In genomic region chr9:94717656-94718225, GRCh38 we compare ENCODE assay signal across 23 cellular contexts. TPM values are rescaled to one million over a fixed set of nuclear protein-coding genes. Genes with fewer than 3 reads are reported as not detected.
DNase-seq lines count a peak whose midpoint lies in the region; ATAC-seq and TF ChIP-seq lines count a peak whose summit lies in the region.
"Had no signal": no experiment of that assay in that cellular context is flagged by ENCODE, and none has a peak within 500 bp of the region (broad histone marks: within the 10 kb centered on the region; RNA-seq: fewer than 3 reads in every experiment).

No MANE protein-coding gene starts in this region.

- peak overlapping the region; percentile 61 for H3K27ac ChIP-seq in foreskin keratinocyte
- H3K27ac ChIP-seq: adrenal gland had no signal

- H3K27me3 Mint-ChIP-seq in activated CD4-positive, alpha-beta memory T cell treated with anti-CD3 and anti-CD28 coated beads, Interleukin-2, amount 10 ng/mL, durations not matched to agents 7 days and 5 days, result peaks cover 20% of the 10 kb centered on the region
- H3K27me3 Mint-ChIP-seq: activated CD4-positive, alpha-beta T cell treated with anti-CD3 and anti-CD28 coated beads, Interleukin-2, amount 10 ng/mL, durations not matched to agents 24 days and 14 days had no signal

- H3K4me3 ChIP-seq in MG63, result no peak overlapping the region
- no peak overlapping the region for H3K4me3 ChIP-seq in cardiac fibroblast (replicated peaks in 1 of 2; ENCODE audit: low read depth in 2 of 2, low read length in 2 of 2)
- H3K4me3 ChIP-seq: adrenal gland had no signal

- no peaks in the 10 kb centered on the region for H3K36me3 ChIP-seq in MG63
- H3K36me3 ChIP-seq: adrenal gland had no signal

- H3K4me1 ChIP-seq in foreskin keratinocyte, result peaks cover 22% of the 10 kb centered on the region
- H3K4me1 ChIP-seq: adrenal gland had no signal

- POLR2A ChIA-PET in activated CD4-positive, alpha-beta memory T cell treated with anti-CD3 and anti-CD28 coated beads, Interleukin-2, amount 10 ng/mL, durations not matched to agents 7 days and 5 days (lab: Charles Lee), result no interaction called here

- ATAC-seq in foreskin keratinocyte, result peak; percentile 74
- ATAC-seq in HG02840 (IDR thresholded peaks at IDR 0.05; ENCODE audit: low FRiP score, unreplicated experiment), result no peak
- no peak for ATAC-seq in GM19328 (IDR thresholded peaks at IDR 0.05; ENCODE audit: unreplicated experiment)
- ATAC-seq: left colon, T-cell had no signal

- CTCF ChIA-PET in activated CD4-positive, alpha-beta memory T cell treated with anti-CD3 and anti-CD28 coated beads, Interleukin-2, amount 10 ng/mL, durations not matched to agents 7 days and 5 days (lab: Charles Lee), result interaction anchor here (0.9 to 1.4 kb wide), 2 partner anchors 9 to 48 kb away, joined by 3 read pairs; partner anchors contain the start of gene AOPEP

- no peaks in the 10 kb centered on the region for H3K9me3 ChIP-seq in MG63
- H3K9me3 ChIP-seq: adrenal gland had no signal

- H3K4me3 Mint-ChIP-seq in activated CD4-positive, alpha-beta memory T cell treated with anti-CD3 and anti-CD28 coated beads, Interleukin-2, amount 10 ng/mL, durations not matched to agents 7 days and 5 days, result no peak overlapping the region
- H3K4me3 Mint-ChIP-seq: activated CD4-positive, alpha-beta T cell treated with anti-CD3 and anti-CD28 coated beads, Interleukin-2, amount 10 ng/mL, durations not matched to agents 24 days and 14 days; CD14-positive monocyte; nephron progenitor cell; T-cell had no signal

- no peaks in the 10 kb centered on the region for H3K4me1 Mint-ChIP-seq in activated CD4-positive, alpha-beta memory T cell treated with anti-CD3 and anti-CD28 coated beads, Interleukin-2, amount 10 ng/mL, durations not matched to agents 7 days and 5 days
- H3K4me1 Mint-ChIP-seq: activated CD4-positive, alpha-beta T cell treated with anti-CD3 and anti-CD28 coated beads, Interleukin-2, amount 10 ng/mL, durations not matched to agents 24 days and 14 days; CD14-positive monocyte; T-cell had no signal

- no peaks in the 10 kb centered on the region for H3K36me3 Mint-ChIP-seq in activated CD4-positive, alpha-beta memory T cell treated with anti-CD3 and anti-CD28 coated beads, Interleukin-2, amount 10 ng/mL, durations not matched to agents 7 days and 5 days (ENCODE audit: low read depth)
- H3K36me3 Mint-ChIP-seq: CD14-positive monocyte, T-cell had no signal

- DNase-seq in AG20443 (ENCODE audit: low spot score), result peak; percentile 13
- peak; percentile 28 for DNase-seq in MG63
- peak; percentile 56 to 59 for DNase-seq in cardiac fibroblast (ENCODE audit: low read depth in 2 of 2)
- peak; percentile 44 to 67 for DNase-seq in foreskin keratinocyte
- DNase-seq in activated CD4-positive, alpha-beta memory T cell treated with anti-CD3 and anti-CD28 coated beads, Interleukin-2, amount 10 ng/mL, durations not matched to agents 7 days and 5 days, result no peak
- DNase-seq in NCI-H2171 (lab: John Stamatoyannopoulos, UW), result no peak
- DNase-seq: activated CD4-positive, alpha-beta T cell treated with anti-CD3 and anti-CD28 coated beads, Interleukin-2, amount 10 ng/mL, durations not matched to agents 24 days and 14 days; activated effector memory CD4-positive, alpha-beta T cell treated with Interleukin-2 at 50 U/mL for 16 hours; GDM1; H7; left colon; midbrain; NCI-H187 treated with DMSO at 0.1 percent for 48 hours; NCI-H510A; nephron progenitor cell; posterior cingulate gyrus; Right ventricle myocardium superior; stimulated activated CD4-positive, alpha-beta T cell treated with anti-CD3 and anti-CD28 coated beads, Interleukin-2, amount 100 ng/mL, for 48 hours; T-cell had no signal

- no peak overlapping the region for H3K27ac Mint-ChIP-seq in activated CD4-positive, alpha-beta memory T cell treated with anti-CD3 and anti-CD28 coated beads, Interleukin-2, amount 10 ng/mL, durations not matched to agents 7 days and 5 days
- H3K27ac Mint-ChIP-seq: activated CD4-positive, alpha-beta T cell treated with anti-CD3 and anti-CD28 coated beads, Interleukin-2, amount 10 ng/mL, durations not matched to agents 24 days and 14 days; nephron progenitor cell; T-cell had no signal

- H3K27me3 ChIP-seq in MG63 (no peaks in the 10 kb centered on the region), foreskin keratinocyte (peaks cover 4% of the 10 kb centered on the region)
- H3K27me3 ChIP-seq: adrenal gland had no signal

- peaks cover 6% of the 10 kb centered on the region for H3K9me3 Mint-ChIP-seq in activated CD4-positive, alpha-beta memory T cell treated with anti-CD3 and anti-CD28 coated beads, Interleukin-2, amount 10 ng/mL, durations not matched to agents 7 days and 5 days
- H3K9me3 Mint-ChIP-seq: T-cell had no signal

- TF ChIP-seq CTCF in cardiac fibroblast (IDR thresholded peaks at IDR 0.05; ENCODE audit: low read depth, low read length), result no peak
- TF ChIP-seq CTCF in foreskin keratinocyte (conservative IDR thresholded peaks at IDR 0.05), result no peak

RNA-seq across cellular contexts. Expression of gene AOPEP, which starts 8.8 kb away (rescaled TPM):
- total RNA-seq in MG63 (2014; rRNA removed; shearing (Covaris generic); ENCODE audit: low replicate concordance), result 91.4 and 150 TPM in 2 replicates
- 25.7 and 28.5 TPM in 2 replicates for total RNA-seq in foreskin keratinocyte
- 27.0 and 32.1 TPM in 2 replicates for polyA plus RNA-seq in foreskin keratinocyte
- 10 to 100 TPM; 13.5 to 17.0 TPM for total RNA-seq in activated CD4-positive, alpha-beta memory T cell treated with anti-CD3 and anti-CD28 coated beads, Interleukin-2, amount 10 ng/mL, durations not matched to agents 7 days and 5 days

Comparison
In these comparisons a context has a peak if more than half of its experiments do, and no peak if none do; other contexts are left out.
1. DNase-seq: peak in AG20443 (single experiment), MG63 (single experiment), cardiac fibroblast (2 of 2) and foreskin keratinocyte (2 of 2); none in activated CD4-positive, alpha-beta memory T cell treated with anti-CD3 and anti-CD28 coated beads, Interleukin-2, amount 10 ng/mL, durations not matched to agents 7 days and 5 days (single experiment) and NCI-H2171 (single experiment).